Comparison of ENCODE assay signal across 35 cellular contexts in genomic region chr4:57309658-57310057, GRCh38.
"Had no signal": no experiment of that assay in that cellular context is flagged by ENCODE, and none has a peak within 500 bp of the region (broad histone marks: within the 10 kb centered on the region; RNA-seq: fewer than 3 reads in every experiment).

No MANE protein-coding gene starts in this region.

- H3K36me3 ChIP-seq: ascending aorta, breast epithelium, esophagus muscularis mucosa, gastrocnemius medialis, WERI-Rb-1 had no signal

- H3K27me3 ChIP-seq: ascending aorta, dorsolateral prefrontal cortex, esophagus muscularis mucosa, gastrocnemius medialis had no signal

- H3K36me3 Mint-ChIP-seq: activated naive CD4-positive, alpha-beta T cell treated with anti-CD3 and anti-CD28 coated beads, Interleukin-2, amount 50 U/mL, for 24 hours; activated naive CD8-positive, alpha-beta T cell treated with anti-CD3 and anti-CD28 coated beads for 36 hours; brain had no signal

- H3K4me3 Mint-ChIP-seq: activated B cell treated with CpG ODN at 0.5 μM for 24 hours; activated CD8-positive, alpha-beta T cell treated with anti-CD3 and anti-CD28 coated beads for 36 hours; activated naive CD4-positive, alpha-beta T cell treated with anti-CD3 and anti-CD28 coated beads for 36 hours; activated naive CD4-positive, alpha-beta T cell treated with anti-CD3 and anti-CD28 coated beads, Interleukin-2, amount 50 U/mL, for 24 hours; activated naive CD8-positive, alpha-beta T cell treated with anti-CD3 and anti-CD28 coated beads for 36 hours; activated naive CD8-positive, alpha-beta T cell treated with anti-CD3 and anti-CD28 coated beads, Interleukin-2, amount 50 U/mL, for 24 hours; activated T-helper 1 cell treated with anti-CD3 and anti-CD28 coated beads, Interleukin-12 subunit alpha, Interleukin-12 subunit beta, Interleukin-2, Interleukin-4 antibody, amounts not matched to agents 30 ng/mL and 10 ng/mL and 1 ng/mL, durations not matched to agents 14 hours and 24 hours and 36 hours; brain; central memory CD8-positive, alpha-beta T cell; dendritic cell treated with granulocyte-macrophage colony-stimulating factor and Interleukin-4, amounts not matched to agents 40 ng/mL and 50 ng/mL, for 4 days; endodermal cell; T-helper 17 cell; T-helper 2 cell treated with Interferon-gamma antibody and Interleukin-4, amounts not matched to agents 5 μg/mL and 100 μg/mL, for 36 hours had no signal

- ATAC-seq: activated CD4-positive, CD25-positive, alpha-beta regulatory T cell treated with anti-CD3 and anti-CD28 coated beads, Interleukin-2, amount 50 U/mL, for 24 hours; activated CD8-positive, alpha-beta T cell treated with anti-CD3 and anti-CD28 coated beads for 36 hours; activated naive CD8-positive, alpha-beta T cell treated with anti-CD3 and anti-CD28 coated beads, Interleukin-2, amount 50 U/mL, for 24 hours; foreskin keratinocyte; gastrocnemius medialis; T-helper 17 cell had no signal

- H3K27ac Mint-ChIP-seq: activated B cell treated with CpG ODN at 0.5 μM for 24 hours; activated CD8-positive, alpha-beta T cell treated with anti-CD3 and anti-CD28 coated beads for 36 hours; activated naive CD4-positive, alpha-beta T cell treated with anti-CD3 and anti-CD28 coated beads for 36 hours; activated naive CD4-positive, alpha-beta T cell treated with anti-CD3 and anti-CD28 coated beads, Interleukin-2, amount 50 U/mL, for 24 hours; activated naive CD8-positive, alpha-beta T cell treated with anti-CD3 and anti-CD28 coated beads for 36 hours; activated naive CD8-positive, alpha-beta T cell treated with anti-CD3 and anti-CD28 coated beads, Interleukin-2, amount 50 U/mL, for 24 hours; activated T-helper 1 cell treated with anti-CD3 and anti-CD28 coated beads, Interleukin-12 subunit alpha, Interleukin-12 subunit beta, Interleukin-2, Interleukin-4 antibody, amounts not matched to agents 30 ng/mL and 10 ng/mL and 1 ng/mL, durations not matched to agents 14 hours and 24 hours and 36 hours; activated T-helper 2 cell treated with anti-CD3 and anti-CD28 coated beads, Interferon-gamma antibody, Interleukin-2, Interleukin-4, amounts not matched to agents 10 μg/mL and 5 μg/mL and 100 μg/mL, durations not matched to agents 14 hours and 24 hours and 36 hours; brain; dendritic cell treated with granulocyte-macrophage colony-stimulating factor and Interleukin-4, amounts not matched to agents 40 ng/mL and 50 ng/mL, for 4 days; endodermal cell; T-helper 17 cell; T-helper 2 cell treated with Interferon-gamma antibody and Interleukin-4, amounts not matched to agents 5 μg/mL and 100 μg/mL, for 36 hours had no signal

- H3K4me1 ChIP-seq: ascending aorta, breast epithelium, esophagus muscularis mucosa, foreskin keratinocyte, gastrocnemius medialis had no signal

- H3K4me3 ChIP-seq: ascending aorta, breast epithelium, coronary artery, dorsolateral prefrontal cortex, esophagus muscularis mucosa, gastrocnemius medialis had no signal

- DNase-seq: activated B cell treated with CpG ODN at 0.5 μM for 24 hours; activated CD4-positive, alpha-beta T cell treated with anti-CD3 and anti-CD28 coated beads for 48 hours; activated CD4-positive, alpha-beta T cell treated with anti-CD3 and anti-CD28 coated beads, Interleukin-2, amount 50 U/mL, for 1 hour; activated CD4-positive, alpha-beta T cell treated with anti-CD3 and anti-CD28 coated beads, Interleukin-2, amount 50 U/mL, for 48 hours; activated CD8-positive, alpha-beta memory T cell treated with anti-CD3 and anti-CD28 coated beads for 24 hours; activated CD8-positive, alpha-beta T cell treated with anti-CD3 and anti-CD28 coated beads for 36 hours; activated effector memory CD4-positive, alpha-beta T cell treated with anti-CD3 and anti-CD28 coated beads, Interleukin-2, amount 50 U/mL, for 16 hours; activated naive CD4-positive, alpha-beta T cell treated with anti-CD3 and anti-CD28 coated beads for 36 hours; activated naive CD8-positive, alpha-beta T cell treated with anti-CD3 and anti-CD28 coated beads for 36 hours; activated naive CD8-positive, alpha-beta T cell treated with anti-CD3 and anti-CD28 coated beads, Interleukin-2, amount 50 U/mL, for 24 hours; activated T-cell treated with anti-CD3 and anti-CD28 coated beads, Interleukin-2, amount 50 U/mL, for 1 hour; activated T-cell treated with anti-CD3 and anti-CD28 coated beads, Interleukin-2, amount 50 U/mL, for 48 hours; dorsolateral prefrontal cortex; effector memory CD4-positive, alpha-beta T cell; endodermal cell; erythroblast; foreskin keratinocyte; gastrocnemius medialis; glutamatergic neuron; T-helper 1 cell; T-helper 17 cell; T1000; WERI-Rb-1 had no signal

- H3K9me3 Mint-ChIP-seq: activated B cell treated with CpG ODN at 0.5 μM for 24 hours; activated CD8-positive, alpha-beta T cell treated with anti-CD3 and anti-CD28 coated beads for 36 hours; activated naive CD4-positive, alpha-beta T cell treated with anti-CD3 and anti-CD28 coated beads for 36 hours; activated naive CD4-positive, alpha-beta T cell treated with anti-CD3 and anti-CD28 coated beads, Interleukin-2, amount 50 U/mL, for 24 hours; activated naive CD8-positive, alpha-beta T cell treated with anti-CD3 and anti-CD28 coated beads for 36 hours; activated naive CD8-positive, alpha-beta T cell treated with anti-CD3 and anti-CD28 coated beads, Interleukin-2, amount 50 U/mL, for 24 hours; activated T-helper 1 cell treated with anti-CD3 and anti-CD28 coated beads, Interleukin-12 subunit alpha, Interleukin-12 subunit beta, Interleukin-2, Interleukin-4 antibody, amounts not matched to agents 30 ng/mL and 10 ng/mL and 1 ng/mL, durations not matched to agents 14 hours and 24 hours and 36 hours; activated T-helper 2 cell treated with anti-CD3 and anti-CD28 coated beads, Interferon-gamma antibody, Interleukin-2, Interleukin-4, amounts not matched to agents 10 μg/mL and 5 μg/mL and 100 μg/mL, durations not matched to agents 14 hours and 24 hours and 36 hours; dendritic cell treated with granulocyte-macrophage colony-stimulating factor and Interleukin-4, amounts not matched to agents 40 ng/mL and 50 ng/mL, for 4 days; endodermal cell; T-helper 2 cell treated with Interferon-gamma antibody and Interleukin-4, amounts not matched to agents 5 μg/mL and 100 μg/mL, for 36 hours had no signal

- H3K9me3 ChIP-seq: ascending aorta, breast epithelium, esophagus muscularis mucosa, gastrocnemius medialis had no signal

- H3K4me1 Mint-ChIP-seq: activated B cell treated with CpG ODN at 0.5 μM for 24 hours; activated naive CD4-positive, alpha-beta T cell treated with anti-CD3 and anti-CD28 coated beads, Interleukin-2, amount 50 U/mL, for 24 hours; activated naive CD8-positive, alpha-beta T cell treated with anti-CD3 and anti-CD28 coated beads for 36 hours; activated naive CD8-positive, alpha-beta T cell treated with anti-CD3 and anti-CD28 coated beads, Interleukin-2, amount 50 U/mL, for 24 hours; brain; central memory CD8-positive, alpha-beta T cell; endodermal cell; T-helper 17 cell had no signal

- H3K27me3 Mint-ChIP-seq: activated CD8-positive, alpha-beta T cell treated with anti-CD3 and anti-CD28 coated beads for 36 hours; central memory CD8-positive, alpha-beta T cell; dendritic cell treated with granulocyte-macrophage colony-stimulating factor and Interleukin-4, amounts not matched to agents 40 ng/mL and 50 ng/mL, for 4 days; T-helper 17 cell had no signal
